ENCODE assay signal across 9 cellular contexts in genomic region chr4:25098964-25099843, GRCh38.
DNase-seq lines count a peak whose midpoint lies in the region; ATAC-seq and TF ChIP-seq lines count a peak whose summit lies in the region.
"Had no signal": no experiment of that assay in that cellular context is flagged by ENCODE, and none has a peak within 500 bp of the region (broad histone marks: within the 10 kb centered on the region; RNA-seq: fewer than 3 reads in every experiment).

No MANE protein-coding gene starts in this region.

- no peaks in the 10 kb centered on the region for H4K20me1 ChIP-seq in smooth muscle cell (ENCODE audit: low read depth)

- H3K4me3 ChIP-seq in SJCRH30 (no peak overlapping the region), smooth muscle cell (no peak overlapping the region)
- no peak overlapping the region for H3K4me3 ChIP-seq in CD8-positive, alpha-beta memory T cell (ENCODE audit: low read length)

- H3K27ac Mint-ChIP-seq in CD8-positive, alpha-beta memory T cell: no peak overlapping the region

- no peak overlapping the region for H2AFZ ChIP-seq in smooth muscle cell (ENCODE audit: low read depth)

- H3K4me1 ChIP-seq in SJCRH30 (peaks cover 24% of the 10 kb centered on the region), smooth muscle cell (ENCODE audit: low read depth) (no peaks in the 10 kb centered on the region)
- no peaks in the 10 kb centered on the region for H3K4me1 ChIP-seq in CD8-positive, alpha-beta memory T cell (ENCODE audit: insufficient read depth, low read length)

- H3K9me3 ChIP-seq in SJCRH30 (replicated peaks) (no peaks in the 10 kb centered on the region), smooth muscle cell (replicated peaks; ENCODE audit: low read depth) (no peaks in the 10 kb centered on the region)
- no peaks in the 10 kb centered on the region for H3K9me3 ChIP-seq in CD8-positive, alpha-beta memory T cell (ENCODE audit: low read length)

- POLR2A ChIA-PET in CD8-positive, alpha-beta memory T cell (lab: Charles Lee): no interaction called here

- 49% methylated on average over 10 of the region's 10 CpGs for WGBS in smooth muscle cell (ENCODE audit: low lambda C conversion rate)

- H3F3A ChIP-seq in smooth muscle cell (ENCODE audit: low read depth): no peaks in the 10 kb centered on the region

- peak; percentile 46 for DNase-seq in HS-5 (ENCODE audit: low read depth)
- peak; percentile 79 to 91 for DNase-seq in SJCRH30
- DNase-seq in Right ventricle myocardium superior: peak; percentile 92
- DNase-seq in smooth muscle cell (lab: John Stamatoyannopoulos, UW; ENCODE audit: unreplicated experiment): peak; percentile 20
- DNase-seq in CD8-positive, alpha-beta memory T cell: no peak
- no peak for DNase-seq in activated CD4-positive, alpha-beta T cell treated with anti-CD3 and anti-CD28 coated beads for 1 hour
- DNase-seq: T-helper 2 cell had no signal

- H3K27ac ChIP-seq in SJCRH30 (peak overlapping the region; percentile 56), smooth muscle cell (ENCODE audit: low read depth) (peak overlapping the region; percentile 1)
- no peak overlapping the region for H3K27ac ChIP-seq in CD8-positive, alpha-beta memory T cell (ENCODE audit: low read depth, low read length)

- TF ChIP-seq CTCF in smooth muscle cell (IDR thresholded peaks at IDR 0.05; ENCODE audit: borderline replicate concordance, insufficient read depth, poor library complexity, severe bottlenecking): no peak

- no peaks in the 10 kb centered on the region for H3K4me1 Mint-ChIP-seq in CD8-positive, alpha-beta memory T cell

- peaks cover 7 to 28% of the 10 kb centered on the region in 2 donors for H3K27me3 Mint-ChIP-seq in CD8-positive, alpha-beta memory T cell

- no peaks in the 10 kb centered on the region for H3K79me2 ChIP-seq in smooth muscle cell (ENCODE audit: low read depth)

- no peak overlapping the region for H3K4me3 Mint-ChIP-seq in CD8-positive, alpha-beta memory T cell

- peaks cover 0 to 3% (median 0%) of the 10 kb centered on the region in 3 donors for H3K36me3 Mint-ChIP-seq in CD8-positive, alpha-beta memory T cell

- CTCF ChIA-PET in CD8-positive, alpha-beta memory T cell (lab: Charles Lee): no interaction called here

- H3K9ac ChIP-seq in smooth muscle cell (ENCODE audit: low read depth): no peak overlapping the region

- ATAC-seq in Right ventricle myocardium superior (ENCODE audit: poor library complexity) (peak; percentile 92), GM18867 (IDR thresholded peaks at IDR 0.05; ENCODE audit: unreplicated experiment) (no peak), HG03108 (IDR thresholded peaks at IDR 0.05; ENCODE audit: unreplicated experiment) (no peak)

- H3K36me3 ChIP-seq in SJCRH30 (no peaks in the 10 kb centered on the region), smooth muscle cell (ENCODE audit: low read depth) (no peaks in the 10 kb centered on the region)
- no peaks in the 10 kb centered on the region for H3K36me3 ChIP-seq in CD8-positive, alpha-beta memory T cell (ENCODE audit: insufficient read depth, low read length)

- H3K27me3 ChIP-seq in SJCRH30: no peaks in the 10 kb centered on the region
- no peaks in the 10 kb centered on the region for H3K27me3 ChIP-seq in smooth muscle cell (ENCODE audit: low read depth)
- H3K27me3 ChIP-seq in CD8-positive, alpha-beta memory T cell (ENCODE audit: insufficient read depth, low read length, poor library complexity, severe bottlenecking): no peaks in the 10 kb centered on the region

- H3K9me3 Mint-ChIP-seq in CD8-positive, alpha-beta memory T cell: peaks cover 2 to 9% (median 5%) of the 10 kb centered on the region in 5 donors

- H3K4me2 ChIP-seq in smooth muscle cell: peak overlapping the region; percentile 46

- intact Hi-C loops in Right ventricle myocardium superior (cut with DNase I): no loop called here

Comparison
In these comparisons a context has a peak if more than half of its experiments do, and no peak if none do; other contexts are left out.
1. DNase-seq: peak in HS-5 (single experiment), SJCRH30 (2 of 2), Right ventricle myocardium superior (single experiment) and smooth muscle cell (single experiment); none in CD8-positive, alpha-beta memory T cell (0 of 5) and activated CD4-positive, alpha-beta T cell treated with anti-CD3 and anti-CD28 coated beads for 1 hour (single experiment).